Comparison of ENCODE assay signal across 14 cellular contexts in genomic region chr9:15501179-15501578, GRCh38. TPM values are rescaled to one million over a fixed set of nuclear protein-coding genes. Genes with fewer than 3 reads are reported as not detected.
A peak's percentile ranks its signal among the peaks of the same experiment; 100 is the strongest.
DNase-seq lines count a peak whose midpoint lies in the region; ATAC-seq and TF ChIP-seq lines count a peak whose summit lies in the region.
"Had no signal": no experiment of that assay in that cellular context is flagged by ENCODE, and none has a peak within 500 bp of the region (broad histone marks: within the 10 kb centered on the region; RNA-seq: fewer than 3 reads in every experiment).

No MANE protein-coding gene starts in this region.

- DNase-seq in activated T-cell treated with anti-CD3 and anti-CD28 coated beads, Interleukin-2, amount 50 U/mL, for 72 hours, result no peak
- no peak for DNase-seq in activated T-cell treated with anti-CD3 and anti-CD28 coated beads, Interleukin-2, amount 50 U/mL, for 48 hours
- DNase-seq in NCI-H1930 (lab: John Stamatoyannopoulos, UW), result peak; percentile 28 to 46
- no peak for DNase-seq in central memory CD8-positive, alpha-beta T cell (ENCODE audit: low spot score in 2 of 2)
- DNase-seq in progenitor cell of endocrine pancreas (ENCODE audit: low spot score, unreplicated experiment), result no peak
- no peak for DNase-seq in stimulated activated CD4-positive, alpha-beta T cell treated with anti-CD3 and anti-CD28 coated beads, Interleukin-15, amount 100 ng/mL, for 24 hours
- no peak for DNase-seq in NCI-H1436 (lab: John Stamatoyannopoulos, UW)
- DNase-seq: amniotic stem cell, Kasumi-1, NCI-H2171 treated with DMSO at 0.1 percent for 48 hours, OCI-M1 had no signal

- H3K4me3 Mint-ChIP-seq in activated T-cell treated with anti-CD3 and anti-CD28 coated beads, Interleukin-2, amount 50 U/mL, for 72 hours, result peak overlapping the region in 1 of 2 donors; percentile 36
- H3K4me3 Mint-ChIP-seq in central memory CD8-positive, alpha-beta T cell, result no peak overlapping the region
- H3K4me3 Mint-ChIP-seq in progenitor cell of endocrine pancreas (ENCODE audit: low read depth), result no peak overlapping the region
- H3K4me3 Mint-ChIP-seq: dendritic cell treated with granulocyte-macrophage colony-stimulating factor and Interleukin-4, amounts not matched to agents 40 ng/mL and 50 ng/mL, for 4 days; nephron had no signal

- H3K27me3 Mint-ChIP-seq in activated T-cell treated with anti-CD3 and anti-CD28 coated beads, Interleukin-2, amount 50 U/mL, for 72 hours (ENCODE audit: low read depth), result no peaks in the 10 kb centered on the region
- H3K27me3 Mint-ChIP-seq in central memory CD8-positive, alpha-beta T cell, result no peaks in the 10 kb centered on the region
- no peaks in the 10 kb centered on the region for H3K27me3 Mint-ChIP-seq in progenitor cell of endocrine pancreas
- H3K27me3 Mint-ChIP-seq: dendritic cell treated with granulocyte-macrophage colony-stimulating factor and Interleukin-4, amounts not matched to agents 40 ng/mL and 50 ng/mL, for 4 days had no signal

- H3K9me3 Mint-ChIP-seq in activated T-cell treated with anti-CD3 and anti-CD28 coated beads, Interleukin-2, amount 50 U/mL, for 72 hours, result no peaks in the 10 kb centered on the region
- H3K9me3 Mint-ChIP-seq in central memory CD8-positive, alpha-beta T cell, result no peaks in the 10 kb centered on the region
- no peaks in the 10 kb centered on the region for H3K9me3 Mint-ChIP-seq in progenitor cell of endocrine pancreas (ENCODE audit: low read depth)
- H3K9me3 Mint-ChIP-seq: dendritic cell treated with granulocyte-macrophage colony-stimulating factor and Interleukin-4, amounts not matched to agents 40 ng/mL and 50 ng/mL, for 4 days; nephron had no signal

- H3K27ac Mint-ChIP-seq in activated T-cell treated with anti-CD3 and anti-CD28 coated beads, Interleukin-2, amount 50 U/mL, for 72 hours, result peak overlapping the region; percentile 72
- peak overlapping the region; percentile 74 for H3K27ac Mint-ChIP-seq in central memory CD8-positive, alpha-beta T cell (ENCODE audit: low read depth)
- H3K27ac Mint-ChIP-seq in progenitor cell of endocrine pancreas, result peak overlapping the region; percentile 20
- H3K27ac Mint-ChIP-seq: dendritic cell treated with granulocyte-macrophage colony-stimulating factor and Interleukin-4, amounts not matched to agents 40 ng/mL and 50 ng/mL, for 4 days had no signal

- ATAC-seq in activated T-cell treated with anti-CD3 and anti-CD28 coated beads, Interleukin-2, amount 50 U/mL, for 72 hours (replicated peaks in 1 of 2), result no peak
- no peak for ATAC-seq in central memory CD8-positive, alpha-beta T cell (replicated peaks; ENCODE audit: extremely low read depth, poor library complexity, severe bottlenecking)
- no peak for ATAC-seq in HG02938 (IDR thresholded peaks at IDR 0.05; ENCODE audit: unreplicated experiment)

- TF ChIP-seq CTCF in progenitor cell of endocrine pancreas (IDR thresholded peaks at IDR 0.05; ENCODE audit: unreplicated experiment), result no peak

- peaks cover 10 to 29% of the 10 kb centered on the region in 2 donors for H3K36me3 Mint-ChIP-seq in activated T-cell treated with anti-CD3 and anti-CD28 coated beads, Interleukin-2, amount 50 U/mL, for 72 hours (ENCODE audit: insufficient read depth in 2 of 2)
- H3K36me3 Mint-ChIP-seq in central memory CD8-positive, alpha-beta T cell (ENCODE audit: insufficient read depth), result peaks cover 51% of the 10 kb centered on the region
- peaks cover 23% of the 10 kb centered on the region for H3K36me3 Mint-ChIP-seq in progenitor cell of endocrine pancreas (ENCODE audit: insufficient read depth)

- H3K4me1 Mint-ChIP-seq in activated T-cell treated with anti-CD3 and anti-CD28 coated beads, Interleukin-2, amount 50 U/mL, for 72 hours (ENCODE audit: low read depth), result peaks cover 63% of the 10 kb centered on the region
- peaks cover 50% of the 10 kb centered on the region for H3K4me1 Mint-ChIP-seq in central memory CD8-positive, alpha-beta T cell
- peaks cover 10% of the 10 kb centered on the region for H3K4me1 Mint-ChIP-seq in progenitor cell of endocrine pancreas (ENCODE audit: low read depth)
- H3K4me1 Mint-ChIP-seq: nephron had no signal

RNA-seq across cellular contexts. Expression of gene PSIP1, which starts 9.6 kb away (rescaled TPM):
- total RNA-seq in activated T-cell treated with anti-CD3 and anti-CD28 coated beads, Interleukin-2, amount 50 U/mL, for 72 hours, result 100 to 1,000 TPM; 141 to 165 TPM
- total RNA-seq in progenitor cell of endocrine pancreas, result 82.3 and 85.7 TPM in 2 replicates

RNA-seq across cellular contexts. Expression of gene CCDC171, which starts 51.7 kb away (rescaled TPM):
- total RNA-seq in activated T-cell treated with anti-CD3 and anti-CD28 coated beads, Interleukin-2, amount 50 U/mL, for 72 hours, result 1 to 10 TPM; 4.9 to 6.0 TPM
- total RNA-seq in progenitor cell of endocrine pancreas, result 5.1 and 7.7 TPM in 2 replicates

Comparison
In these comparisons a context has a peak if more than half of its experiments do, and no peak if none do; other contexts are left out.
1. DNase-seq: peak in NCI-H1930 (2 of 2); none in activated T-cell treated with anti-CD3 and anti-CD28 coated beads, Interleukin-2, amount 50 U/mL, for 72 hours (0 of 2), activated T-cell treated with anti-CD3 and anti-CD28 coated beads, Interleukin-2, amount 50 U/mL, for 48 hours (0 of 2), central memory CD8-positive, alpha-beta T cell (0 of 2), progenitor cell of endocrine pancreas (single experiment), stimulated activated CD4-positive, alpha-beta T cell treated with anti-CD3 and anti-CD28 coated beads, Interleukin-15, amount 100 ng/mL, for 24 hours (single experiment) and NCI-H1436 (single experiment).
2. H3K27ac Mint-ChIP-seq: peak in every context shown above with its lines; median percentile 74 in central memory CD8-positive, alpha-beta T cell; 72 in activated T-cell treated with anti-CD3 and anti-CD28 coated beads, Interleukin-2, amount 50 U/mL, for 72 hours; 20 in progenitor cell of endocrine pancreas.